In genomic region chr7:159321278-159321677, GRCh38 we compare ENCODE assay signal across 5 cellular contexts.
"Had no signal": no experiment of that assay in that cellular context is flagged by ENCODE, and none has a peak within 500 bp of the region (broad histone marks: within the 10 kb centered on the region; RNA-seq: fewer than 3 reads in every experiment).

No MANE protein-coding gene starts in this region.

- H3K4me3 Mint-ChIP-seq: IgD-negative memory B cell had no signal

- H3K27ac Mint-ChIP-seq: IgD-negative memory B cell had no signal

- DNase-seq: IMR-90 had no signal

- H3K4me1 Mint-ChIP-seq: IgD-negative memory B cell had no signal

- H3K27ac ChIP-seq: HL-60 had no signal

- H3K27me3 Mint-ChIP-seq: IgD-negative memory B cell had no signal

- ATAC-seq: HepG2, K562 had no signal

- H3K36me3 Mint-ChIP-seq: IgD-negative memory B cell had no signal
